8 cellular contexts compared by ENCODE assay signal in the genomic region with DNA sequence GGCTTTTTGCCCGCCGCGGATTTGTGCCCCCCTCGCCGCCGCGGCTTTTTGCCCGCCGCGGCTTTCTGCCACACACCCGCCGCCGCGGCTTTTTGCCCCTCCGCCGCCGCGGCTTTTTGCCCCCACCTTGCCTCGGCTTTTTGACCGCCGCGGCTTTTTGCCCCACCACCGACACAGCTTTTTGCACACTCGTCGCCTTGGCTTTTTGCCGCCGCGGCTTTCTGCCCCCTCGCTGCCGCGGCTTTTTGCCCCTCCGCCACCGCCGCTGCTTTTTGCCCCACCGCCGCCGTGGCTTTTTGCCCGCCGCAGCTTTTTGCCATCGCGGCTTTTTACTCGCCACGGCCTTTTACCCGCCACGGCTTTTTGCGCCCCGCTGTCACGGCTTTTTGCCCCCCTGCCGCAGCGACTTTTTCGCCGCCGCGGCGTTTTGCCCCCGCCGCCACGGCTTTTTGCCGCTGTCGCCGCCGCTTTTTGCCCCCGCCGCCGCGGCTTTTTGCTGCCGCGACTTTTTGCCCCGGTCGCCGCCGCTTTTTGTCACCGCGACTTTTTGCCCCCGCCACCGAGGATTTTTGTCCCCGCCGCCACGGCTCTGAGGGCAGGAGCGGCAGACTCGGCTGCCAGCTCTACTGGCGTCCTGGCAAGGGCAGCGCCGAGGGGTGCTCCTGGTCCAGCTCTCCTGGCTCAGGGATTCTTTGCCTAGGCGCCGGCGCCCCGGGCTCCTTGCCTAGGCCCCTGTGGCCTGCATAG.
A peak's percentile ranks its signal among the peaks of the same experiment; 100 is the strongest.
DNase-seq lines count a peak whose midpoint lies in the region; ATAC-seq and TF ChIP-seq lines count a peak whose summit lies in the region.
"Not testable (repeated sequence)": the region's sequence is repeated elsewhere in the genome, so short reads cannot be mapped to it uniquely, and the experiment has no call there.

No MANE protein-coding gene starts in this region.

- peak; percentile 41 for ATAC-seq in left ventricle myocardium superior

- POLR2A ChIA-PET in AG04450 (lab: Yijun Ruan, JAX), result not testable (repeated sequence)

- H3K36me3 Mint-ChIP-seq in HFFc6 (ENCODE audit: low read depth), result peaks cover 17% of the 10 kb centered on the region

- H3K27ac Mint-ChIP-seq in HFFc6, result not testable (repeated sequence)

- H3K27ac ChIP-seq in AG04450 (ENCODE audit: low read depth, low read length); SJSA1: not testable (repeated sequence)
- H3K27ac ChIP-seq in muscle layer of colon (ENCODE audit: low read depth, low read length) (peak overlapping the region; percentile 44), spleen (peak overlapping the region in 2 of 8 donors; percentile 13 to 39)

- not testable (repeated sequence) for H3K4me1 Mint-ChIP-seq in HFFc6 (ENCODE audit: low read depth)

- intact Hi-C loops in left ventricle myocardium superior (cut with micrococcal nuclease); spleen (cut with DNase I; ENCODE audit: low total_unique reads): not testable (repeated sequence)

- H3K9me3 Mint-ChIP-seq in HFFc6, result peaks cover 18% of the 10 kb centered on the region

- H3K4me3 Mint-ChIP-seq in HFFc6, result peak overlapping the region; percentile 88

- not testable (repeated sequence) for H3K27me3 Mint-ChIP-seq in HFFc6 (ENCODE audit: insufficient read depth)

- not testable (repeated sequence) for DNase-seq in AG04450 (ENCODE audit: low read depth, low spot score); HFFc6; choroid plexus epithelial cell (ENCODE audit: low read depth)
- DNase-seq in SJSA1 (ENCODE audit: low read depth in 1 of 2, low spot score in 2 of 2), result peak; percentile 18 to 49
- DNase-seq in activated T-cell treated with anti-CD3 and anti-CD28 coated beads, Interleukin-2, amount 50 U/mL, for 48 hours, result peak; percentile 36 to 43
- peak; percentile 64 for DNase-seq in left ventricle myocardium superior
- DNase-seq in spleen, result peak; percentile 83

- H3K36me3 ChIP-seq in SJSA1; muscle layer of colon (ENCODE audit: insufficient read depth, low read length); spleen: not testable (repeated sequence)

- CTCF ChIA-PET in AG04450 (lab: Charles Lee), result not testable (repeated sequence)

- H3K27me3 ChIP-seq in AG04450 (ENCODE audit: control insufficient read depth, insufficient read depth, low read length); SJSA1 (replicated peaks); muscle layer of colon (ENCODE audit: control insufficient read depth in 1 of 2, insufficient read depth in 2 of 2, low read length in 2 of 2): not testable (repeated sequence)
- peaks cover 0 to 19% (median 0%) of the 10 kb centered on the region in 7 donors for H3K27me3 ChIP-seq in spleen (replicated peaks in 1 of 7)

- TF ChIP-seq POLR2A in spleen (IDR thresholded peaks at IDR 0.05), result not testable (repeated sequence)

- H3K4me3 ChIP-seq in AG04450 (ENCODE audit: low read depth, low read length) (peak overlapping the region; percentile 59), SJSA1 (peak overlapping the region; percentile 43), choroid plexus epithelial cell (ENCODE audit: low read depth, low read length) (peak overlapping the region; percentile 60), muscle layer of colon (ENCODE audit: low read depth in 1 of 2, low read length in 2 of 2) (peak overlapping the region; percentile 35 to 47), spleen (peak overlapping the region; percentile 2 to 63 (median 40))

- 3 to 4% (median 4%) methylated on average over 55 to 87 of the region's 88 CpGs for WGBS in spleen, 5 donors

- not testable (repeated sequence) for TF ChIP-seq CTCF in AG04450 (IDR thresholded peaks at IDR 0.05; ENCODE audit: low read depth, low read length); HFFc6 (IDR thresholded peaks at IDR 0.05); choroid plexus epithelial cell (conservative IDR thresholded peaks at IDR 0.05; ENCODE audit: low read depth, low read length); spleen (IDR thresholded peaks at IDR 0.05 in 8 of 11, conservative IDR thresholded peaks at IDR 0.05 in 3 of 11)

- H3K9ac ChIP-seq in muscle layer of colon (ENCODE audit: low read length), result not testable (repeated sequence)

- H3K9me3 ChIP-seq in AG04450 (ENCODE audit: control insufficient read depth, insufficient read depth, low read length); SJSA1 (replicated peaks); muscle layer of colon (ENCODE audit: low read length); spleen: not testable (repeated sequence)

- not testable (repeated sequence) for H3K4me1 ChIP-seq in SJSA1 (replicated peaks); muscle layer of colon (ENCODE audit: insufficient read depth, low read length)
- H3K4me1 ChIP-seq in spleen, result peaks cover 0 to 10% (median 2%) of the 10 kb centered on the region in 6 donors
